1 cellular context compared by ENCODE assay signal in genomic region chr1:119873166-119874025, GRCh38.
TF ChIP-seq lines count a peak whose summit lies in the region.

No MANE protein-coding gene starts in this region.

TF ChIP-seq in IMR-90, 13 proteins besides CTCF, POLR2A, EP300 and RAD21 (continued from another document):
- no peak for TF ChIP-seq CEBPB (IDR thresholded peaks at IDR 0.05; ENCODE audit: low read depth, low read length)
- TF ChIP-seq USF2 (IDR thresholded peaks at IDR 0.05; ENCODE audit: low read depth, low read length), result no peak
- TF ChIP-seq MAZ (IDR thresholded peaks at IDR 0.05; ENCODE audit: borderline replicate concordance, low read depth, low read length), result no peak
- TF ChIP-seq MXI1 (IDR thresholded peaks at IDR 0.05; ENCODE audit: borderline replicate concordance, low read depth, low read length), result no peak
